ENCODE assay signal across 8 cellular contexts in the genomic region with DNA sequence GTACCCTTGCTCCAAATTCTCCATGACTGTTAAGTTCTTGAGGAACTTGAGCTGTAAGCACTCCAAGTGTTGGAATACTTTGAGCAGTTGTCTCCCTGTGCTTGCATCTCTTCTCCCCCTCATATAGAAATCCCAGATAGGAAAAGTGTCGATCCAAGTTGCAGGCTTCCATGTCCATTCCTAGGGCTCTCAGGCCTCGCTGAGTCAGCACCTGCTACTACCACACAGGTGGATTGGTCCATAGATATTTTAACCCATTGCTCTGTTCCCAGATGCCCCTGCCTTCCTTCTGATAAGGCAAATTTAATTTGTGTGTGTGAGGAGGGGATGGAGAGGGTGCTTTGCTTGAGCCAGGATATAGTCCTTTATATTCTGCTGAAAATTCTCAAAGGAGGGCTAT.
"Had no signal": no experiment of that assay in that cellular context is flagged by ENCODE, and none has a peak within 500 bp of the region (broad histone marks: within the 10 kb centered on the region; RNA-seq: fewer than 3 reads in every experiment).

No MANE protein-coding gene starts in this region.

- H3K9me3 ChIP-seq: HAP-1 had no signal

- H3K36me3 ChIP-seq: HAP-1 had no signal

- H3K27ac ChIP-seq: HL-60 had no signal

- H3K4me1 ChIP-seq: HAP-1 had no signal

- H3K4me2 ChIP-seq: GM23338 had no signal

- DNase-seq: H7, HFFc6, KG1 had no signal

- H2AFZ ChIP-seq: GM23338 had no signal

- H3K4me3 ChIP-seq: GM23338, HAP-1 had no signal

- ATAC-seq: GM23338, HCT116 had no signal

- FAIRE-seq: HTR-8/SVneo had no signal
